ENCODE assay signal across 20 cellular contexts in the genomic region with DNA sequence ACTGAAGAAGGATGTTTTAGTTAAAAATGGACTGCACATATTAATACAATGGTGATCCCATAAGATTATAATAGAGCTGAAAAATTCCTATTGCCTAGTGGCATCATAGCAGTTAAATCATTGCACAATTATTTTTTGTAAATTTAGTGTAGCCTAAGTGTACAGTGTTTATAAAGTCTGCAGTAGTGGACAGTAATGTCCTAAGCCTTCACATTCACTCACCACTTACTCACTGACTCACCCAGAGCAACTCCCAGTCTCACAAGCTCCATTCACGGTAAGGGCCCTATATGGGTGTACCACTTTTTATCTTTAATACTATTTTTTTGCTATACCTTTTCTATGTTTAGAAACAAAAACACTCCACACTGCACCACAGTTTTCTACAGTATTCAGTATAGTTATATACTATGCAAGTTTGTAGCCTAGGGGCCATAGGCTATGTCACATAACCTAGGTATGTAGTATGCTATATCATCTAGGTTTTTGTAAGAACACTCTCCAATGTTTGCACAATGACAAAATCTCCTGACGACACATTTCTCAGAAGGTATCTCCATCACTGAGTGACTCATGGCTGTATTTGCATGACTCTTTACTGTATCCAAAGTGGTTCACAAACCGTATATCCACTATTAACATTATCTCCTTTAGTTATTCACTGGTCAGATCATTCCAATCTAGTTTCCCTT.
DNase-seq lines count a peak whose midpoint lies in the region; ATAC-seq and TF ChIP-seq lines count a peak whose summit lies in the region.
"Had no signal": no experiment of that assay in that cellular context is flagged by ENCODE, and none has a peak within 500 bp of the region (broad histone marks: within the 10 kb centered on the region; RNA-seq: fewer than 3 reads in every experiment).

No MANE protein-coding gene starts in this region.

- H3K4me1 ChIP-seq in trophoblast cell (ENCODE audit: control insufficient read depth in 1 of 2, insufficient read depth in 2 of 2, low read length in 2 of 2) = no peaks in the 10 kb centered on the region
- H3K4me1 ChIP-seq: HAP-1 had no signal

- no peak overlapping the region for H3K23ac ChIP-seq in trophoblast cell (ENCODE audit: low read length)

- DNase-seq in ELR (ENCODE audit: low read depth) (peak; percentile 80), NCI-H460 (ENCODE audit: extremely low read depth, low read depth) (peak; percentile 2), choroid plexus epithelial cell (ENCODE audit: low read depth) (peak; percentile 39), trophoblast cell (peak; percentile 80 to 98), SKM-1 treated with dmso at 0.1 percent for 144 hours (lab: John Stamatoyannopoulos, UW; ENCODE audit: unreplicated experiment) (no peak), NCI-H748 (lab: John Stamatoyannopoulos, UW; ENCODE audit: unreplicated experiment) (no peak), NCI-H446 (lab: John Stamatoyannopoulos, UW) (no peak)
- DNase-seq: activated naive CD4-positive, alpha-beta T cell; immature natural killer cell; KG1; midbrain; NCI-H187; NCI-H524 treated with DMSO at 0.1 percent for 48 hours; occipital lobe; stimulated activated CD4-positive, alpha-beta T cell treated with anti-CD3 and anti-CD28 coated beads, Interleukin-12 subunit alpha, Interleukin-12 subunit beta, amount 100 ng/mL, for 4 hours had no signal

- H4K12ac ChIP-seq in trophoblast cell (ENCODE audit: low read depth, low read length) = no peak overlapping the region

- H3K4me3 ChIP-seq in choroid plexus epithelial cell (ENCODE audit: low read depth, low read length) (no peak overlapping the region), trophoblast cell (ENCODE audit: low read depth, low read length) (no peak overlapping the region)
- H3K4me3 ChIP-seq: cardiac muscle cell, HAP-1 had no signal

- no peaks in the 10 kb centered on the region for H3K79me2 ChIP-seq in trophoblast cell (ENCODE audit: control insufficient read depth, insufficient read depth, low read length, poor library complexity)

- no peaks in the 10 kb centered on the region for H3K36me3 ChIP-seq in trophoblast cell (ENCODE audit: control insufficient read depth in 1 of 2, insufficient read depth in 2 of 2, low read length in 2 of 2)
- H3K36me3 ChIP-seq: cardiac muscle cell, HAP-1 had no signal

- H3K14ac ChIP-seq in trophoblast cell (ENCODE audit: low read length) = no peak overlapping the region

- no CpG with 5 or more reads among the region's 3 CpGs for WGBS in trophoblast cell (ENCODE audit: extremely low coverage, insufficient coverage, insufficient read length)

- H3K27me3 ChIP-seq in trophoblast cell (ENCODE audit: insufficient read depth, low read length) = no peaks in the 10 kb centered on the region
- H3K27me3 ChIP-seq: cardiac muscle cell had no signal

- H2BK120ac ChIP-seq in trophoblast cell (ENCODE audit: insufficient read depth, low read length, poor library complexity) = no peak overlapping the region

- no peak overlapping the region for H3K4ac ChIP-seq in trophoblast cell (ENCODE audit: low read depth, low read length)

- H3K18ac ChIP-seq in trophoblast cell (ENCODE audit: low read length) = no peak overlapping the region

- H3K4me2 ChIP-seq in trophoblast cell (ENCODE audit: low read length) = no peak overlapping the region

- H3K9me3 ChIP-seq in trophoblast cell (ENCODE audit: insufficient read depth, low read depth, low read length) = no peaks in the 10 kb centered on the region
- H3K9me3 ChIP-seq: HAP-1 had no signal

- H4K8ac ChIP-seq in trophoblast cell (ENCODE audit: low read depth, low read length) = no peak overlapping the region

- no peak for TF ChIP-seq CTCF in choroid plexus epithelial cell (conservative IDR thresholded peaks at IDR 0.05; ENCODE audit: low read depth, low read length)

- no peak overlapping the region for H4K91ac ChIP-seq in trophoblast cell (ENCODE audit: low read depth, low read length)

- H3K9ac ChIP-seq in trophoblast cell (ENCODE audit: low read length) = no peak overlapping the region

- H3K27ac ChIP-seq in trophoblast cell (ENCODE audit: low read depth, low read length) = no peak overlapping the region
- H3K27ac ChIP-seq: C4-2B, cardiac muscle cell had no signal

- no peak overlapping the region for H2BK5ac ChIP-seq in trophoblast cell (ENCODE audit: low read depth, low read length, poor library complexity)

- H2BK12ac ChIP-seq in trophoblast cell (ENCODE audit: low read length) = no peak overlapping the region

- no peak overlapping the region for H2AFZ ChIP-seq in trophoblast cell (ENCODE audit: insufficient read depth, low read length, poor library complexity)

- ATAC-seq in HG02938 (IDR thresholded peaks at IDR 0.05; ENCODE audit: unreplicated experiment) = no peak
- ATAC-seq: WTC11 had no signal

- H3K79me1 ChIP-seq in trophoblast cell (ENCODE audit: low read length) = no peaks in the 10 kb centered on the region

- H2AK5ac ChIP-seq in trophoblast cell (ENCODE audit: low read length) = no peak overlapping the region

Comparison
In these comparisons a context has a peak if more than half of its experiments do, and no peak if none do; other contexts are left out.
1. DNase-seq: peak in ELR (single experiment), NCI-H460 (single experiment), choroid plexus epithelial cell (single experiment) and trophoblast cell (2 of 2); none in SKM-1 treated with dmso at 0.1 percent for 144 hours (single experiment), NCI-H748 (single experiment) and NCI-H446 (0 of 2).